In the genomic region with DNA sequence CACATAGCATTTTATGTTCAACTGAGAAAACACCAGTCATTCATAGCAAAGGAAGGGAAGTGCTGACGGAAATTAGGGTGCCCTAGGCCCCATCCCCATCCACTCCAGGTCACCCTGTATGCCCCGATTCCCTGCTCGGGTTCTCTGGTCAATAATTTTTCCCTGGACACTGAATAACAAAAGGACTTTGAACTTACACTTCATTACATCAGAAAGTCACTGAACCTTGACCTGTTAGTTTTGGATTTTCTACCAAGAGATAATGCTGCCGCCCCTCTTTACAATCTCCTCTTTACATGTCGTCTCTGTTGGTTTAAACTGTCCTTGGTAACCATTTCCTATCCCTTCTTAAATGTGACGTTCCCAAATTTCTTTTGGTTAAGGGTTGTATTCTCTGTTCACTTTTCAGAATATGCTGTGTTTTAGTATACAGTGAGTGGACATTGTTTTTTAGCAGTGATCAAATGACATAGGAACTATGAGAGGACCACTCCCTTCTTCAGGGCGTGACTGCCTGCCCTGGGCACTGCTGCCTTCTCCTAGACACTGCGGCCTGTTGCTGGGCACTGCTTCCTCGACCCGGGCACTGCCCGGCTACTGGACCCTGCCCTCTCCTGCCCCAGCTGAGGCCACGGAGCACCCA, we compare ENCODE assay signal across 1 cellular context.
TF ChIP-seq lines count a peak whose summit lies in the region.

No MANE protein-coding gene starts in this region.

TF ChIP-seq in HepG2, 621 proteins besides CTCF, POLR2A, EP300 and RAD21 (continued from another document and continues in another):
- TF ChIP-seq ARID5B (CRISPR knock-in tag; IDR thresholded peaks at IDR 0.05) (peak; percentile 96), SCMH1 (CRISPR knock-in tag; IDR thresholded peaks at IDR 0.05; ENCODE audit: borderline replicate concordance) (no peak), TBX2 (CRISPR knock-in tag; IDR thresholded peaks at IDR 0.05; ENCODE audit: borderline replicate concordance) (peak; percentile 73), MEF2D (CRISPR knock-in tag; IDR thresholded peaks at IDR 0.05) (peak; percentile 41; the same call in 1 of the 2 replicates), ZHX1 (CRISPR knock-in tag; IDR thresholded peaks at IDR 0.05; ENCODE audit: low read depth) (no peak; the same call in 1 of the 2 replicates), ASH2L (IDR thresholded peaks at IDR 0.05; ENCODE audit: insufficient read length, low read depth, low read length) (peak; percentile 90), TOE1 (CRISPR knock-in tag; IDR thresholded peaks at IDR 0.05) (peak; percentile 76; the same call in 1 of the 2 replicates), GATA4 (IDR thresholded peaks at IDR 0.05; ENCODE audit: borderline replicate concordance, low read depth) (peak; percentile 76; the same call in 1 of the 2 replicates), NR2F6 (IDR thresholded peaks at IDR 0.05) (peak; percentile 93), NR2F6 (CRISPR knock-in tag; IDR thresholded peaks at IDR 0.05) (peak; percentile 95), KMT2B (CRISPR knock-in tag; IDR thresholded peaks at IDR 0.05) (0 out of 2 replicates have a peak, but pooled peaks have one; percentile 34), ZNF282 (IDR thresholded peaks at IDR 0.05; ENCODE audit: partially characterized antibody) (no peak), ZNF788 (CRISPR knock-in tag; IDR thresholded peaks at IDR 0.05; ENCODE audit: borderline replicate concordance) (peak; percentile 28; the same call in 1 of the 2 replicates), ZNF878 (CRISPR knock-in tag; IDR thresholded peaks at IDR 0.05) (no peak; the same call in none of the 2 replicates), ZC3H4 (CRISPR knock-in tag; IDR thresholded peaks at IDR 0.05; ENCODE audit: borderline replicate concordance) (0 out of 2 replicates have a peak, but pooled peaks have one; percentile 33), PHF8 (CRISPR knock-in tag; IDR thresholded peaks at IDR 0.05) (0 out of 2 replicates have a peak, but pooled peaks have one; percentile 7), NR2C2 (CRISPR knock-in tag; IDR thresholded peaks at IDR 0.05; ENCODE audit: borderline replicate concordance) (peak; percentile 76), RARA (CRISPR knock-in tag; IDR thresholded peaks at IDR 0.05) (peak; percentile 92), THRA (CRISPR knock-in tag; IDR thresholded peaks at IDR 0.05; ENCODE audit: borderline replicate concordance) (peak; percentile 98), ZNF124 (CRISPR knock-in tag; IDR thresholded peaks at IDR 0.05) (peak; percentile 74; the same call in 1 of the 2 replicates), SAFB2 (CRISPR knock-in tag; IDR thresholded peaks at IDR 0.05; ENCODE audit: borderline replicate concordance, low read depth) (no peak; the same call in 1 of the 2 replicates), KDM3A (CRISPR knock-in tag; IDR thresholded peaks at IDR 0.05; ENCODE audit: low read depth) (peak; percentile 25; the same call in 1 of the 2 replicates), TSC22D2 (CRISPR knock-in tag; IDR thresholded peaks at IDR 0.05; ENCODE audit: borderline replicate concordance) (peak; percentile 22; the same call in 1 of the 2 replicates), HNF4A (CRISPR knock-in tag; IDR thresholded peaks at IDR 0.05) (peak; percentile 98), GABPB1 (CRISPR knock-in tag; IDR thresholded peaks at IDR 0.05) (peak; percentile 56), TGIF2 (CRISPR knock-in tag; IDR thresholded peaks at IDR 0.05) (peak; percentile 16; the same call in 1 of the 2 replicates), RNF2 (conservative IDR thresholded peaks at IDR 0.05; ENCODE audit: low read depth) (no peak), ZNF350 (CRISPR knock-in tag; IDR thresholded peaks at IDR 0.05; ENCODE audit: borderline replicate concordance, low read depth) (no peak; the same call in 1 of the 2 replicates), DR1 (CRISPR knock-in tag; IDR thresholded peaks at IDR 0.05) (no peak), FOXP4 (CRISPR knock-in tag; IDR thresholded peaks at IDR 0.05) (peak; percentile 83), ZFY (CRISPR knock-in tag; IDR thresholded peaks at IDR 0.05) (peak; percentile 67), HOXA5 (CRISPR knock-in tag; IDR thresholded peaks at IDR 0.05) (peak; percentile 24; the same call in 1 of the 2 replicates)
- TF ChIP-seq, protein P1, sequence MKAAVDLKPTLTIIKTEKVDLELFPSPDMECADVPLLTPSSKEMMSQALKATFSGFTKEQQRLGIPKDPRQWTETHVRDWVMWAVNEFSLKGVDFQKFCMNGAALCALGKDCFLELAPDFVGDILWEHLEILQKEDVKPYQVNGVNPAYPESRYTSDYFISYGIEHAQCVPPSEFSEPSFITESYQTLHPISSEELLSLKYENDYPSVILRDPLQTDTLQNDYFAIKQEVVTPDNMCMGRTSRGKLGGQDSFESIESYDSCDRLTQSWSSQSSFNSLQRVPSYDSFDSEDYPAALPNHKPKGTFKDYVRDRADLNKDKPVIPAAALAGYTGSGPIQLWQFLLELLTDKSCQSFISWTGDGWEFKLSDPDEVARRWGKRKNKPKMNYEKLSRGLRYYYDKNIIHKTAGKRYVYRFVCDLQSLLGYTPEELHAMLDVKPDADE (CRISPR knock-in tag; IDR thresholded peaks at IDR 0.05) = no peak
- TF ChIP-seq, protein P2, sequence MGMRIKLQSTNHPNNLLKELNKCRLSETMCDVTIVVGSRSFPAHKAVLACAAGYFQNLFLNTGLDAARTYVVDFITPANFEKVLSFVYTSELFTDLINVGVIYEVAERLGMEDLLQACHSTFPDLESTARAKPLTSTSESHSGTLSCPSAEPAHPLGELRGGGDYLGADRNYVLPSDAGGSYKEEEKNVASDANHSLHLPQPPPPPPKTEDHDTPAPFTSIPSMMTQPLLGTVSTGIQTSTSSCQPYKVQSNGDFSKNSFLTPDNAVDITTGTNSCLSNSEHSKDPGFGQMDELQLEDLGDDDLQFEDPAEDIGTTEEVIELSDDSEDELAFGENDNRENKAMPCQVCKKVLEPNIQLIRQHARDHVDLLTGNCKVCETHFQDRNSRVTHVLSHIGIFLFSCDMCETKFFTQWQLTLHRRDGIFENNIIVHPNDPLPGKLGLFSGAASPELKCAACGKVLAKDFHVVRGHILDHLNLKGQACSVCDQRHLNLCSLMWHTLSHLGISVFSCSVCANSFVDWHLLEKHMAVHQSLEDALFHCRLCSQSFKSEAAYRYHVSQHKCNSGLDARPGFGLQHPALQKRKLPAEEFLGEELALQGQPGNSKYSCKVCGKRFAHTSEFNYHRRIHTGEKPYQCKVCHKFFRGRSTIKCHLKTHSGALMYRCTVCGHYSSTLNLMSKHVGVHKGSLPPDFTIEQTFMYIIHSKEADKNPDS (CRISPR knock-in tag; IDR thresholded peaks at IDR 0.05) = 0 out of 2 replicates have a peak, but pooled peaks have one; percentile 68
- TF ChIP-seq, protein P3, sequence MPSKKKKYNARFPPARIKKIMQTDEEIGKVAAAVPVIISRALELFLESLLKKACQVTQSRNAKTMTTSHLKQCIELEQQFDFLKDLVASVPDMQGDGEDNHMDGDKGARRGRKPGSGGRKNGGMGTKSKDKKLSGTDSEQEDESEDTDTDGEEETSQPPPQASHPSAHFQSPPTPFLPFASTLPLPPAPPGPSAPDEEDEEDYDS (CRISPR knock-in tag; IDR thresholded peaks at IDR 0.05) = peak; percentile 84
- TF ChIP-seq, protein P4, sequence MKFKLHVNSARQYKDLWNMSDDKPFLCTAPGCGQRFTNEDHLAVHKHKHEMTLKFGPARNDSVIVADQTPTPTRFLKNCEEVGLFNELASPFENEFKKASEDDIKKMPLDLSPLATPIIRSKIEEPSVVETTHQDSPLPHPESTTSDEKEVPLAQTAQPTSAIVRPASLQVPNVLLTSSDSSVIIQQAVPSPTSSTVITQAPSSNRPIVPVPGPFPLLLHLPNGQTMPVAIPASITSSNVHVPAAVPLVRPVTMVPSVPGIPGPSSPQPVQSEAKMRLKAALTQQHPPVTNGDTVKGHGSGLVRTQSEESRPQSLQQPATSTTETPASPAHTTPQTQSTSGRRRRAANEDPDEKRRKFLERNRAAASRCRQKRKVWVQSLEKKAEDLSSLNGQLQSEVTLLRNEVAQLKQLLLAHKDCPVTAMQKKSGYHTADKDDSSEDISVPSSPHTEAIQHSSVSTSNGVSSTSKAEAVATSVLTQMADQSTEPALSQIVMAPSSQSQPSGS (CRISPR knock-in tag; IDR thresholded peaks at IDR 0.05) = peak; percentile 90; the same call in 1 of the 2 replicates
